Comparison of ENCODE assay signal across 22 cellular contexts in the genomic region with DNA sequence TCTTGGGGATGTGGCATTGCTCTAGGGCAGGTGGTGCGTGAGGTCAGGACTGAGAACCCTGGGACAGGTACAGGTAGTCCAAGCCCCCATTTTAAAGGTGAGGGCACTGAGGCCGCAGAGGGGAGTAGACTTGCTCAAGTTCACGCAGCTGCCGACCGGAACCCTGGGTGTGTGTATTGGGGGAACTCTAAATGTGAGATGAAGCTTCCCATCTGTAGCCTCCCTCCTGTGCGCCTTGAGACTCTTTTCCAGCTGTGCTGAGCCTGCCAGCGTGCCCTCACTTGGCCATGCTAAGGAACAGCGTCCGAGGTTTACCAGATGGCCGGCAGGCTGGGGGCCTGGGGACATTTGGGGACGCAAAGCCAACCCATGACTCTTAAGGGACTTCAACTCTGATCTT.
"Had no signal": no experiment of that assay in that cellular context is flagged by ENCODE, and none has a peak within 500 bp of the region (broad histone marks: within the 10 kb centered on the region; RNA-seq: fewer than 3 reads in every experiment).

No MANE protein-coding gene starts in this region.

- H3K4me3 ChIP-seq: MG63, SJCRH30 had no signal

- H3K9me3 ChIP-seq: MG63, SJCRH30 had no signal

- H3K27me3 ChIP-seq: MG63, SJCRH30 had no signal

- H3K27ac ChIP-seq: SJCRH30 had no signal

- H3K36me3 ChIP-seq: MG63, SJCRH30 had no signal

- ATAC-seq: HepG2, SK-N-SH treated with all-trans-retinoic acid at 6 μM for 48 hours had no signal

- DNase-seq: IMR-90, Karpas-422, KG1, MG63, NCI-H1092 treated with DMSO at 0.1 percent for 48 hours, NCI-H1436, NCI-H187, NCI-H2029, NCI-H2081 treated with DMSO at 0.1 percent for 48 hours, NCI-H2171, NCI-H226, NCI-H446, NCI-H510A, NCI-H524 treated with DMSO at 0.1 percent for 48 hours, NCI-H69, NCI-H774, RPMI8226, SHP77 treated with DMSO at 0.1 percent for 48 hours, SJCRH30 had no signal

- FAIRE-seq: HepG2, RCC 7860 had no signal
